Comparison of ENCODE assay signal across 22 cellular contexts in genomic region chr3:48058089-48058488, GRCh38. TPM values are rescaled to one million over a fixed set of nuclear protein-coding genes. Genes with fewer than 3 reads are reported as not detected.
DNase-seq lines count a peak whose midpoint lies in the region; ATAC-seq and TF ChIP-seq lines count a peak whose summit lies in the region.
"Had no signal": no experiment of that assay in that cellular context is flagged by ENCODE, and none has a peak within 500 bp of the region (broad histone marks: within the 10 kb centered on the region; RNA-seq: fewer than 3 reads in every experiment).

No MANE protein-coding gene starts in this region.

- peaks cover 9% of the 10 kb centered on the region for H3K9me1 ChIP-seq in IMR-90 (ENCODE audit: insufficient read depth, low read length)

- CTCF ChIA-PET in IMR-90 (lab: Yijun Ruan, JAX), result no interaction called here
- CTCF ChIA-PET in mammary epithelial cell (lab: Charles Lee; ENCODE audit: low non-redundant PET), result no interaction called here

- H3K9me3 Mint-ChIP-seq in neural progenitor cell, result peaks cover 26% of the 10 kb centered on the region
- H3K9me3 Mint-ChIP-seq in activated T-cell treated with anti-CD3 and anti-CD28 coated beads, Interleukin-2, amount 50 U/mL, for 72 hours, result no peaks in the 10 kb centered on the region
- H3K9me3 Mint-ChIP-seq: stimulated activated memory B cell treated with anti-CD40 and anti-IgM and Interleukin-4, amounts not matched to agents 10 μg/mL and 1 μg/mL and 100 μg/mL, for 72 hours had no signal

- intact Hi-C loops in IMR-90 (cut with micrococcal nuclease), result no loop called here
- intact Hi-C loops in mammary epithelial cell (cut with micrococcal nuclease), result no loop called here

- TF ChIP-seq POLR2A in IMR-90 (IDR thresholded peaks at IDR 0.05; ENCODE audit: low read depth, low read length), result no peak

- dilution Hi-C loops in IMR-90 (cut with HindIII; ENCODE audit: low sequenced_read_pairs, unreplicated experiment), result no loop called here
- dilution Hi-C loops in mammary epithelial cell (cut with HindIII; ENCODE audit: low sequenced_read_pairs), result no loop called here

- no peak for TF ChIP-seq RAD21 in IMR-90 (IDR thresholded peaks at IDR 0.05; ENCODE audit: low read length)

- H4K91ac ChIP-seq in IMR-90 (ENCODE audit: insufficient read depth, low read depth, low read length), result no peak overlapping the region

- no peak overlapping the region for H3K27ac Mint-ChIP-seq in neural progenitor cell
- H3K27ac Mint-ChIP-seq in activated T-cell treated with anti-CD3 and anti-CD28 coated beads, Interleukin-2, amount 50 U/mL, for 72 hours, result no peak overlapping the region
- H3K27ac Mint-ChIP-seq: activated CD4-positive, alpha-beta memory T cell treated with anti-CD3 and anti-CD28 coated beads for 36 hours; stimulated activated memory B cell treated with anti-CD40 and anti-IgM and Interleukin-4, amounts not matched to agents 10 μg/mL and 1 μg/mL and 100 μg/mL, for 72 hours had no signal

- no peak overlapping the region for H2BK15ac ChIP-seq in IMR-90 (ENCODE audit: low read depth, low read length)

- H4K20me1 ChIP-seq in IMR-90 (ENCODE audit: insufficient read depth, low read length), result peaks cover 66% of the 10 kb centered on the region
- peaks cover under 1% of the 10 kb centered on the region for H4K20me1 ChIP-seq in mammary epithelial cell (ENCODE audit: insufficient read depth, low read length)
- no peaks in the 10 kb centered on the region for H4K20me1 ChIP-seq in neural progenitor cell (ENCODE audit: low read depth)

- H4K8ac ChIP-seq in IMR-90 (ENCODE audit: low read depth in 2 of 2, low read length in 2 of 2), result no peak overlapping the region

- H2BK20ac ChIP-seq in IMR-90 (ENCODE audit: low read depth, low read length), result no peak overlapping the region

- H2AK5ac ChIP-seq in IMR-90 (ENCODE audit: low read depth, low read length), result no peak overlapping the region

- peaks cover 8% of the 10 kb centered on the region for H3F3A ChIP-seq in neural progenitor cell (ENCODE audit: low read depth)

- peaks cover 0 to 39% of the 10 kb centered on the region in 2 experiments; a peak in 2 of 4 replicates for H3K79me1 ChIP-seq in IMR-90 (ENCODE audit: low read depth in 1 of 2, low read length in 2 of 2)

- no peak overlapping the region for H3K18ac ChIP-seq in IMR-90 (ENCODE audit: low read depth, low read length)

- H3K36me3 ChIP-seq in IMR-90 (ENCODE audit: control insufficient read depth, insufficient read depth, low read length) (peaks cover 7% of the 10 kb centered on the region), mammary epithelial cell (ENCODE audit: insufficient read depth, low read length) (peaks cover 2% of the 10 kb centered on the region), neural progenitor cell (no peaks in the 10 kb centered on the region)
- H3K36me3 ChIP-seq: thyroid gland had no signal

- H3K27ac ChIP-seq in IMR-90 (ENCODE audit: insufficient read depth, low read length), result no peak overlapping the region
- no peak overlapping the region for H3K27ac ChIP-seq in mammary epithelial cell (ENCODE audit: insufficient read depth, low read depth, low read length)
- H3K27ac ChIP-seq in neural progenitor cell, result peak overlapping the region; percentile 49
- H3K27ac ChIP-seq: thyroid gland, VCaP had no signal

- WGBS in IMR-90 (ENCODE audit: extremely low coverage in 2 of 2, insufficient read length in 1 of 2), 2 experiments, result no CpG with 5 or more reads among the region's 6 CpGs
- 43% methylated on average over 6 of the region's 6 CpGs for WGBS in mammary epithelial cell (ENCODE audit: low coverage, missing lambda C conversion rate)

- no peak overlapping the region for H3K56ac ChIP-seq in IMR-90 (ENCODE audit: extremely low read depth, insufficient read depth, low read length)

- POLR2A ChIA-PET in IMR-90 (lab: Charles Lee; ENCODE audit: unreplicated experiment), result no interaction called here

- no peaks in the 10 kb centered on the region for H3K27me3 ChIP-seq in IMR-90 (ENCODE audit: control insufficient read depth, insufficient read depth, low read length)
- H3K27me3 ChIP-seq in mammary epithelial cell (ENCODE audit: insufficient read depth, low read length), result no peaks in the 10 kb centered on the region
- no peaks in the 10 kb centered on the region for H3K27me3 ChIP-seq in neural progenitor cell
- H3K27me3 ChIP-seq: thyroid gland had no signal

- no TSS peak for BruUV-seq in IMR-90 (replicated peaks; lab: Mats Ljungman, UMichigan)
- no TSS peak for BruUV-seq in mammary epithelial cell (replicated peaks; lab: Mats Ljungman, UMichigan)

- H3K4me2 ChIP-seq in IMR-90 (ENCODE audit: low read depth, low read length) (no peak overlapping the region; the same call in 1 of the 2 replicates), mammary epithelial cell (ENCODE audit: insufficient read depth, low read depth, low read length) (peak overlapping the region; percentile 7), neural progenitor cell (no peak overlapping the region)

- DNase-seq in AG08395 (ENCODE audit: low spot score), result peak; percentile 43
- DNase-seq in IMR-90, result no peak
- no peak for DNase-seq in mammary epithelial cell
- DNase-seq in neural progenitor cell (ENCODE audit: low spot score), result no peak
- no peak for DNase-seq in DMS79 treated with DMSO at 0.1 percent for 48 hours (lab: John Stamatoyannopoulos, UW)
- no peak for DNase-seq in activated T-cell treated with anti-CD3 and anti-CD28 coated beads, Interleukin-2, amount 50 U/mL, for 72 hours
- DNase-seq in HPDE6-E6E7 (ENCODE audit: extremely low spot score), result no peak
- DNase-seq: activated CD4-positive, alpha-beta memory T cell treated with anti-CD3 and anti-CD28 coated beads for 36 hours; activated naive CD4-positive, alpha-beta T cell treated with Interleukin-2 at 50 U/mL for 16 hours; AML-193; cortex of kidney; DND-41; left cardiac atrium; NCI-H1092; NCI-H2081; retina; stimulated activated CD4-positive, alpha-beta T cell treated with anti-CD3 and anti-CD28 coated beads, Interleukin-15, amount 100 ng/mL, for 24 hours; T-helper 1 cell; thyroid gland had no signal

- in situ Hi-C loops in IMR-90 (cut with MboI; ENCODE audit: low sequenced_read_pairs), result no loop called here
- in situ Hi-C loops in mammary epithelial cell (cut with MboI; ENCODE audit: low sequenced_read_pairs in 2 of 2), result no loop called here

- H3K9me3 ChIP-seq in IMR-90 (ENCODE audit: control insufficient read depth, insufficient read depth, low read length) (no peaks in the 10 kb centered on the region), mammary epithelial cell (replicated peaks; ENCODE audit: insufficient read depth, low read length) (no peaks in the 10 kb centered on the region), neural progenitor cell (ENCODE audit: low read depth) (peaks cover 8% of the 10 kb centered on the region)
- H3K9me3 ChIP-seq: thyroid gland had no signal

- H3K79me2 ChIP-seq in mammary epithelial cell (ENCODE audit: insufficient read depth, low read length) (peaks cover 65% of the 10 kb centered on the region), neural progenitor cell (ENCODE audit: low read depth) (peaks cover 61% of the 10 kb centered on the region)

- H3K27me3 Mint-ChIP-seq in neural progenitor cell (ENCODE audit: insufficient read depth, low read depth), result no peaks in the 10 kb centered on the region
- no peaks in the 10 kb centered on the region for H3K27me3 Mint-ChIP-seq in activated T-cell treated with anti-CD3 and anti-CD28 coated beads, Interleukin-2, amount 50 U/mL, for 72 hours (ENCODE audit: low read depth)
- H3K27me3 Mint-ChIP-seq: activated CD4-positive, alpha-beta memory T cell treated with anti-CD3 and anti-CD28 coated beads for 36 hours; stimulated activated memory B cell treated with anti-CD40 and anti-IgM and Interleukin-4, amounts not matched to agents 10 μg/mL and 1 μg/mL and 100 μg/mL, for 72 hours had no signal

- no peak overlapping the region for H4K5ac ChIP-seq in IMR-90 (ENCODE audit: low read depth, low read length)

- H3K36me3 Mint-ChIP-seq in neural progenitor cell, result peaks cover 23% of the 10 kb centered on the region
- peaks cover 4% of the 10 kb centered on the region in 2 donors for H3K36me3 Mint-ChIP-seq in activated T-cell treated with anti-CD3 and anti-CD28 coated beads, Interleukin-2, amount 50 U/mL, for 72 hours (ENCODE audit: insufficient read depth in 2 of 2)

- no peak overlapping the region for H3K23ac ChIP-seq in IMR-90 (ENCODE audit: low read depth, low read length)

- H3K4me1 ChIP-seq in IMR-90 (ENCODE audit: control insufficient read depth, insufficient read depth, low read length) (peaks cover 1% of the 10 kb centered on the region; the same call in 1 of the 2 replicates), mammary epithelial cell (ENCODE audit: insufficient read depth, low read length) (no peaks in the 10 kb centered on the region), neural progenitor cell (no peaks in the 10 kb centered on the region)

- H2AFZ ChIP-seq in IMR-90 (replicated peaks; ENCODE audit: low read length, poor library complexity) (no peak overlapping the region), mammary epithelial cell (ENCODE audit: low read depth, low read length) (no peak overlapping the region), neural progenitor cell (replicated peaks) (no peak overlapping the region)

- H3K4me3 ChIP-seq in IMR-90 (ENCODE audit: insufficient read depth, low read depth, low read length) (no peak overlapping the region), mammary epithelial cell (replicated peaks in 1 of 3; ENCODE audit: insufficient read depth in 1 of 3, low read depth in 2 of 3, low read length in 3 of 3) (no peak overlapping the region), neural progenitor cell (peak overlapping the region; percentile 16)
- H3K4me3 ChIP-seq: thyroid gland had no signal

- no peak overlapping the region for H2BK5ac ChIP-seq in IMR-90 (ENCODE audit: low read depth, low read length, poor library complexity, severe bottlenecking)

- H3K9ac ChIP-seq in IMR-90 (ENCODE audit: low read depth, low read length) (no peak overlapping the region), mammary epithelial cell (ENCODE audit: insufficient read depth, low read length) (no peak overlapping the region), neural progenitor cell (no peak overlapping the region)

- ATAC-seq in IMR-90 (ENCODE audit: low read depth) (peak; percentile 48; the same call in 1 of the 2 replicates), HG03442 (IDR thresholded peaks at IDR 0.05; ENCODE audit: unreplicated experiment) (no peak)
- ATAC-seq in activated T-cell treated with anti-CD3 and anti-CD28 coated beads, Interleukin-2, amount 50 U/mL, for 72 hours (replicated peaks in 1 of 2), result no peak
- ATAC-seq: stimulated activated memory B cell treated with anti-CD40 and anti-IgM and Interleukin-4, amounts not matched to agents 10 μg/mL and 1 μg/mL and 100 μg/mL, for 72 hours had no signal

- no peak overlapping the region for H2BK120ac ChIP-seq in IMR-90 (ENCODE audit: low read depth, low read length)

- no peak overlapping the region for H3K4ac ChIP-seq in IMR-90 (ENCODE audit: low read depth, low read length)

- no peak overlapping the region for H3K4me3 Mint-ChIP-seq in neural progenitor cell
- no peak overlapping the region for H3K4me3 Mint-ChIP-seq in activated T-cell treated with anti-CD3 and anti-CD28 coated beads, Interleukin-2, amount 50 U/mL, for 72 hours
- H3K4me3 Mint-ChIP-seq: activated CD4-positive, alpha-beta memory T cell treated with anti-CD3 and anti-CD28 coated beads for 36 hours; stimulated activated memory B cell treated with anti-CD40 and anti-IgM and Interleukin-4, amounts not matched to agents 10 μg/mL and 1 μg/mL and 100 μg/mL, for 72 hours had no signal

- TF ChIP-seq CTCF in IMR-90 (conservative IDR thresholded peaks at IDR 0.05; ENCODE audit: low read depth, low read length) (no peak), mammary epithelial cell (conservative IDR thresholded peaks at IDR 0.05 in 1 of 2, IDR thresholded peaks at IDR 0.05 in 1 of 2; ENCODE audit: extremely low read depth in 1 of 2, insufficient read depth in 1 of 2, low read depth in 1 of 2, low read length in 2 of 2) (no peak), neural progenitor cell (IDR thresholded peaks at IDR 0.05) (no peak)

- no peak overlapping the region for H2AK9ac ChIP-seq in IMR-90 (replicated peaks; ENCODE audit: low read depth, low read length, poor library complexity)

- no peaks in the 10 kb centered on the region for H3K4me1 Mint-ChIP-seq in neural progenitor cell
- H3K4me1 Mint-ChIP-seq in activated T-cell treated with anti-CD3 and anti-CD28 coated beads, Interleukin-2, amount 50 U/mL, for 72 hours (ENCODE audit: low read depth), result peaks cover 7% of the 10 kb centered on the region

- H3K14ac ChIP-seq in IMR-90 (replicated peaks; ENCODE audit: low read depth, low read length), result no peak overlapping the region

RNA-seq across cellular contexts. Expression of gene MAP4, which starts 41.9 kb away (rescaled TPM):
- total RNA-seq in IMR-90 (2012; rRNA removed) (80.5 and 87.8 TPM in 2 replicates), mammary epithelial cell (100 to 1,000 TPM; 148 to 288 TPM), neural progenitor cell (ENCODE audit: low replicate concordance) (54.6 and 66.6 TPM in 2 replicates)
- polyA plus RNA-seq in IMR-90 (2012; rRNA removed) (216 and 229 TPM in 2 replicates), mammary epithelial cell (119 TPM)
- 110 and 154 TPM in 2 replicates for polyA plus RNA-seq in IMR-90 (2012; cell fraction: cytosol; rRNA removed)
- 236 and 307 TPM in 2 replicates for polyA plus RNA-seq in IMR-90 (2012; cell fraction: nucleus; rRNA removed; ENCODE audit: low replicate concordance)
- 222 TPM for polyA minus RNA-seq in mammary epithelial cell
- 100 to 1,000 TPM; 135 to 149 TPM for total RNA-seq in activated T-cell treated with anti-CD3 and anti-CD28 coated beads, Interleukin-2, amount 50 U/mL, for 72 hours
